ENCODE assay signal across 17 cellular contexts in genomic region chr10:75061709-75062108, GRCh38. TPM values are rescaled to one million over a fixed set of nuclear protein-coding genes. Genes with fewer than 3 reads are reported as not detected.
DNase-seq lines count a peak whose midpoint lies in the region; ATAC-seq and TF ChIP-seq lines count a peak whose summit lies in the region.
"Had no signal": no experiment of that assay in that cellular context is flagged by ENCODE, and none has a peak within 500 bp of the region (broad histone marks: within the 10 kb centered on the region; RNA-seq: fewer than 3 reads in every experiment).

No MANE protein-coding gene starts in this region.

- no peak overlapping the region for H2BK5ac ChIP-seq in trophoblast cell (ENCODE audit: low read depth, low read length, poor library complexity)

- no CpG with 5 or more reads among the region's 4 CpGs for WGBS in trophoblast cell (ENCODE audit: extremely low coverage, insufficient coverage, insufficient read length)

- no peak overlapping the region for H2BK120ac ChIP-seq in trophoblast cell (ENCODE audit: insufficient read depth, low read length, poor library complexity)

- H3K9me3 Mint-ChIP-seq in brain: peaks cover 0 to 3% (median 0%) of the 10 kb centered on the region in 5 experiments

- no peak overlapping the region for H3K23ac ChIP-seq in trophoblast cell (ENCODE audit: low read length)

- no peak overlapping the region for H4K8ac ChIP-seq in trophoblast cell (ENCODE audit: low read depth, low read length)

- H4K12ac ChIP-seq in trophoblast cell (ENCODE audit: low read depth, low read length): no peak overlapping the region

- DNase-seq in right atrium auricular region (ENCODE audit: low spot score): no peak
- no peak for DNase-seq in left cardiac atrium
- DNase-seq in osteoblast (ENCODE audit: insufficient read length, low spot score, missing footprints): no peak
- DNase-seq in trophoblast cell: no peak
- no peak for DNase-seq in H4 (ENCODE audit: low spot score)
- DNase-seq in coronary artery (ENCODE audit: low spot score): no peak
- DNase-seq: Caco-2, DMS53, NCI-H1105 treated with DMSO at 0.1 percent for 48 hours, NCI-H187, NCI-H446 treated with DMSO at 0.1 percent for 48 hours, NCI-H774 had no signal

- H3K79me1 ChIP-seq in trophoblast cell (ENCODE audit: low read length): no peaks in the 10 kb centered on the region

- no peaks in the 10 kb centered on the region for H3K36me3 Mint-ChIP-seq in brain

- H3K27me3 ChIP-seq in right atrium auricular region (no peaks in the 10 kb centered on the region), osteoblast (ENCODE audit: insufficient read depth, low read length) (no peaks in the 10 kb centered on the region), trophoblast cell (ENCODE audit: insufficient read depth, low read length) (no peaks in the 10 kb centered on the region)

- no peak overlapping the region for H3K4me2 ChIP-seq in osteoblast (ENCODE audit: insufficient read depth, low read length)
- no peak overlapping the region for H3K4me2 ChIP-seq in trophoblast cell (ENCODE audit: low read length)

- H3K36me3 ChIP-seq in right atrium auricular region: no peaks in the 10 kb centered on the region
- H3K36me3 ChIP-seq in osteoblast (ENCODE audit: insufficient read depth, low read length): no peaks in the 10 kb centered on the region
- H3K36me3 ChIP-seq in trophoblast cell (ENCODE audit: control insufficient read depth in 1 of 2, insufficient read depth in 2 of 2, low read length in 2 of 2): no peaks in the 10 kb centered on the region

- H3K4me1 ChIP-seq in right atrium auricular region (no peaks in the 10 kb centered on the region), osteoblast (ENCODE audit: insufficient read depth, low read length) (no peaks in the 10 kb centered on the region), trophoblast cell (ENCODE audit: control insufficient read depth in 1 of 2, insufficient read depth in 2 of 2, low read length in 2 of 2) (peaks cover 0 to 4% of the 10 kb centered on the region in 2 experiments)
- H3K4me1 ChIP-seq: Caco-2 had no signal

- H3K79me2 ChIP-seq in osteoblast (ENCODE audit: insufficient read depth, low read length) (no peaks in the 10 kb centered on the region), trophoblast cell (ENCODE audit: control insufficient read depth, insufficient read depth, low read length, poor library complexity) (no peaks in the 10 kb centered on the region)

- no peak overlapping the region for H3K4me3 Mint-ChIP-seq in brain

- H3K4me3 ChIP-seq in right atrium auricular region (no peak overlapping the region), osteoblast (ENCODE audit: insufficient read depth, low read length) (no peak overlapping the region), trophoblast cell (ENCODE audit: low read depth, low read length) (no peak overlapping the region), coronary artery (no peak overlapping the region)
- H3K4me3 ChIP-seq: GM12878 had no signal

- H3K14ac ChIP-seq in trophoblast cell (ENCODE audit: low read length): no peak overlapping the region

- H2AFZ ChIP-seq in osteoblast (ENCODE audit: low read length): no peak overlapping the region
- H2AFZ ChIP-seq in trophoblast cell (ENCODE audit: insufficient read depth, low read length, poor library complexity): no peak overlapping the region

- no peak overlapping the region for H3K4ac ChIP-seq in trophoblast cell (ENCODE audit: low read depth, low read length)

- no peaks in the 10 kb centered on the region for H3K9me3 ChIP-seq in right atrium auricular region
- no peaks in the 10 kb centered on the region for H3K9me3 ChIP-seq in osteoblast (ENCODE audit: low read depth, low read length)
- H3K9me3 ChIP-seq in trophoblast cell (ENCODE audit: insufficient read depth, low read depth, low read length): peaks cover 1% of the 10 kb centered on the region
- H3K9me3 ChIP-seq: Caco-2 had no signal

- no peak overlapping the region for H3K18ac ChIP-seq in trophoblast cell (ENCODE audit: low read length)

- no peak for TF ChIP-seq CTCF in right atrium auricular region (IDR thresholded peaks at IDR 0.05)
- no peak for TF ChIP-seq CTCF in brain (conservative IDR thresholded peaks at IDR 0.05)
- TF ChIP-seq CTCF in osteoblast (IDR thresholded peaks at IDR 0.05; ENCODE audit: extremely low read depth, low read depth, low read length): no peak
- TF ChIP-seq CTCF in coronary artery (IDR thresholded peaks at IDR 0.05): no peak

- intact Hi-C loops in left cardiac atrium (cut with DNase I): no loop called here

- H4K20me1 ChIP-seq in osteoblast (ENCODE audit: insufficient read depth, low read length): no peaks in the 10 kb centered on the region

- ATAC-seq in left cardiac atrium: no peak
- ATAC-seq in HG02588 (IDR thresholded peaks at IDR 0.05; ENCODE audit: unreplicated experiment): no peak
- ATAC-seq: GM12878, Panc1, Right ventricle myocardium inferior had no signal

- H4K91ac ChIP-seq in trophoblast cell (ENCODE audit: low read depth, low read length): no peak overlapping the region

- H3K27ac ChIP-seq in right atrium auricular region (peak overlapping the region; percentile 7 to 29), osteoblast (ENCODE audit: low read depth, low read length) (peak overlapping the region; percentile 32), trophoblast cell (ENCODE audit: low read depth, low read length) (no peak overlapping the region), coronary artery (no peak overlapping the region)

- H3K4me1 Mint-ChIP-seq in brain: peaks cover 24% of the 10 kb centered on the region

- peaks cover 12% of the 10 kb centered on the region for H3K27me3 Mint-ChIP-seq in brain

- H3K9ac ChIP-seq in trophoblast cell (ENCODE audit: low read length): no peak overlapping the region

- H3K27ac Mint-ChIP-seq in brain: peak overlapping the region in 4 of 5 experiments; percentile 86 to 94 (median 91)

- H2BK12ac ChIP-seq in trophoblast cell (ENCODE audit: low read length): no peak overlapping the region

- H2AK5ac ChIP-seq in trophoblast cell (ENCODE audit: low read length): no peak overlapping the region

RNA-seq across cellular contexts. Expression of gene SAMD8, which starts 49.7 kb away (rescaled TPM):
- total RNA-seq in right atrium auricular region: 10 to 100 TPM; 24.7 to 26.3 TPM
- total RNA-seq in left cardiac atrium: 10 to 100 TPM; 21.9 to 23.8 TPM
- 5.6 TPM for polyA plus RNA-seq in brain (ENCODE audit: insufficient read depth, low read depth, low replicate concordance)
- total RNA-seq in osteoblast: 30.6 and 31.5 TPM in 2 replicates
- 26.6 and 28.8 TPM in 2 replicates for polyA plus RNA-seq in trophoblast cell (2013)
- 10.9 and 11.2 TPM in 2 replicates for total RNA-seq in H4 (2014; rRNA removed; shearing (Covaris generic))

Comparison
In these comparisons a context has a peak if more than half of its experiments do, and no peak if none do; other contexts are left out.
1. H3K27ac ChIP-seq: peak in right atrium auricular region (2 of 2) and osteoblast (single experiment); none in trophoblast cell (single experiment) and coronary artery (0 of 2).